ENCODE assay signal across 11 cellular contexts in genomic region chr17:7019406-7019805, GRCh38. TPM values are rescaled to one million over a fixed set of nuclear protein-coding genes. Genes with fewer than 3 reads are reported as not detected.
DNase-seq lines count a peak whose midpoint lies in the region; ATAC-seq, FAIRE-seq and TF ChIP-seq lines count a peak whose summit lies in the region.
"Had no signal": no experiment of that assay in that cellular context is flagged by ENCODE, and none has a peak within 500 bp of the region (broad histone marks: within the 10 kb centered on the region; RNA-seq: fewer than 3 reads in every experiment).

No MANE protein-coding gene starts in this region.

- peak overlapping the region; percentile 15; the same call in 1 of the 2 replicates for H3K18ac ChIP-seq in H1 (ENCODE audit: extremely low read depth, low read length)

- H2BK120ac ChIP-seq in H1 (replicated peaks; ENCODE audit: low read depth, low read length) = no peak overlapping the region

- H3K14ac ChIP-seq in H1 (ENCODE audit: insufficient read length) = no peak overlapping the region

- H3K9me3 ChIP-seq in H1 (ENCODE audit: insufficient read depth in 2 of 2, low read depth in 1 of 2, low read length in 1 of 2) (no peaks in the 10 kb centered on the region), muscle layer of duodenum (ENCODE audit: control insufficient read depth in 1 of 2, low read length in 2 of 2) (no peaks in the 10 kb centered on the region), upper lobe of left lung (no peaks in the 10 kb centered on the region)

- peak overlapping the region; percentile 35 for H3K27ac Mint-ChIP-seq in activated naive CD4-positive, alpha-beta T cell treated with anti-CD3 and anti-CD28 coated beads, Interleukin-2, amount 50 U/mL, for 24 hours
- no peak overlapping the region for H3K27ac Mint-ChIP-seq in activated naive CD4-positive, alpha-beta T cell treated with anti-CD3 and anti-CD28 coated beads, Interleukin-2, amount 10 ng/mL, durations not matched to agents 7 days and 5 days

- H3K23ac ChIP-seq in H1 (ENCODE audit: insufficient read length) = no peak overlapping the region

- no peak overlapping the region for H2BK20ac ChIP-seq in H1 (ENCODE audit: low read length)

- H3K27ac ChIP-seq in H1 (ENCODE audit: low read depth, low read length) (no peak overlapping the region), muscle layer of duodenum (ENCODE audit: low read length) (peak overlapping the region; percentile 90), upper lobe of left lung (peak overlapping the region; percentile 88 to 99 (median 95))

- H3K4ac ChIP-seq in H1 (replicated peaks; ENCODE audit: insufficient read length, low read depth, low read length) = no peak overlapping the region

- no peak overlapping the region for H2BK5ac ChIP-seq in H1 (ENCODE audit: low read depth, low read length)

- DNase-seq in activated naive CD4-positive, alpha-beta T cell treated with anti-CD3 and anti-CD28 coated beads, Interleukin-2, amount 10 ng/mL, durations not matched to agents 7 days and 5 days = no peak
- no peak for DNase-seq in H1 (ENCODE audit: low read depth in 1 of 2, low spot score in 2 of 2)
- DNase-seq in upper lobe of left lung = no peak
- no peak for DNase-seq in left lobe of liver (ENCODE audit: low spot score)
- DNase-seq: activated CD8-positive, alpha-beta memory T cell treated with anti-CD3 and anti-CD28 coated beads, Interleukin-2, amount 50 U/mL, for 4 hours; effector memory CD4-positive, alpha-beta T cell had no signal

- peak overlapping the region; percentile 94; the same call in 1 of the 2 replicates for H4K8ac ChIP-seq in H1 (ENCODE audit: extremely low read depth, insufficient read depth, low read length)

- H3K9me3 Mint-ChIP-seq in activated naive CD4-positive, alpha-beta T cell treated with anti-CD3 and anti-CD28 coated beads, Interleukin-2, amount 50 U/mL, for 24 hours = no peaks in the 10 kb centered on the region
- H3K9me3 Mint-ChIP-seq in activated naive CD4-positive, alpha-beta T cell treated with anti-CD3 and anti-CD28 coated beads, Interleukin-2, amount 10 ng/mL, durations not matched to agents 7 days and 5 days = no peaks in the 10 kb centered on the region

- H2BK15ac ChIP-seq in H1 (ENCODE audit: low read length) = no peak overlapping the region

- H3K27me3 ChIP-seq in H1 (replicated peaks in 1 of 4; ENCODE audit: control insufficient read depth in 3 of 4, extremely low read depth in 1 of 4, insufficient read depth in 3 of 4, low read length in 3 of 4) (peaks cover 0 to 16% (median 12%) of the 10 kb centered on the region in 4 experiments; a peak in 6 of 7 replicates), muscle layer of duodenum (ENCODE audit: low read depth, low read length) (no peaks in the 10 kb centered on the region), upper lobe of left lung (peaks cover 0 to 5% (median 0%) of the 10 kb centered on the region in 4 donors)

- H3K4me3 Mint-ChIP-seq in activated naive CD4-positive, alpha-beta T cell treated with anti-CD3 and anti-CD28 coated beads, Interleukin-2, amount 50 U/mL, for 24 hours = no peak overlapping the region
- H3K4me3 Mint-ChIP-seq in activated naive CD4-positive, alpha-beta T cell treated with anti-CD3 and anti-CD28 coated beads, Interleukin-2, amount 10 ng/mL, durations not matched to agents 7 days and 5 days = no peak overlapping the region

- CTCF ChIA-PET in activated naive CD4-positive, alpha-beta T cell treated with anti-CD3 and anti-CD28 coated beads, Interleukin-2, amount 10 ng/mL, durations not matched to agents 7 days and 5 days (lab: Charles Lee) = interaction anchor here (0.5 to 8.4 kb wide), 3 partner anchors 16 to 390 kb away, joined by 4 to 51 read pairs (median 28); no protein-coding TSS in a partner anchor
- CTCF ChIA-PET in H1 (lab: Charles Lee; ENCODE audit: partially characterized antibody) = interaction anchor here (1.0 to 1.6 kb wide), 3 partner anchors 27 to 219 kb away, joined by 3 to 5 read pairs (median 3); no protein-coding TSS in a partner anchor

- no peaks in the 10 kb centered on the region for H4K20me1 ChIP-seq in H1 (replicated peaks in 1 of 2; ENCODE audit: control insufficient read depth in 1 of 2, insufficient read depth in 2 of 2, low read length in 2 of 2)

- TF ChIP-seq EP300 in H1 (IDR thresholded peaks at IDR 0.05; ENCODE audit: borderline replicate concordance in 1 of 2, low read depth in 2 of 2, low read length in 2 of 2) (no peak), upper lobe of left lung (IDR thresholded peaks at IDR 0.05) (no peak)

- H3K36me3 ChIP-seq in H1 (ENCODE audit: control insufficient read depth in 2 of 4, insufficient read depth in 4 of 4, low read length in 3 of 4) (peaks cover 0 to 4% (median 2%) of the 10 kb centered on the region in 4 experiments; a peak in 3 of 8 replicates), muscle layer of duodenum (ENCODE audit: control insufficient read depth in 1 of 2, insufficient read depth in 2 of 2, low read length in 2 of 2) (peaks cover 0 to 3% of the 10 kb centered on the region in 2 donors), upper lobe of left lung (peaks cover 0 to 16% (median 0%) of the 10 kb centered on the region in 4 donors)

- TF ChIP-seq CTCF in H1 (IDR thresholded peaks at IDR 0.05; ENCODE audit: control extremely low read depth in 1 of 3, insufficient read depth in 1 of 3, low read depth in 1 of 3, low read length in 3 of 3) = no peak
- no peak for TF ChIP-seq CTCF in upper lobe of left lung (IDR thresholded peaks at IDR 0.05)

- H3K56ac ChIP-seq in H1 (replicated peaks; ENCODE audit: insufficient read length, low read depth, low read length) = no peak overlapping the region

- peak overlapping the region in 1 of 4 experiments; percentile 53; a peak in 2 of 7 replicates for H3K9ac ChIP-seq in H1 (replicated peaks in 1 of 4; ENCODE audit: extremely low read depth in 1 of 4, low read depth in 3 of 4, low read length in 3 of 4)

- peak overlapping the region; percentile 67 to 73; a peak in 2 of 4 replicates for H3K4me2 ChIP-seq in H1 (ENCODE audit: insufficient read depth in 1 of 2, low read depth in 2 of 2, low read length in 2 of 2)

- H3K27me3 Mint-ChIP-seq in activated naive CD4-positive, alpha-beta T cell treated with anti-CD3 and anti-CD28 coated beads, Interleukin-2, amount 50 U/mL, for 24 hours = no peaks in the 10 kb centered on the region
- H3K27me3 Mint-ChIP-seq in activated naive CD4-positive, alpha-beta T cell treated with anti-CD3 and anti-CD28 coated beads, Interleukin-2, amount 10 ng/mL, durations not matched to agents 7 days and 5 days = peaks cover 49% of the 10 kb centered on the region

- H2BK12ac ChIP-seq in H1 (ENCODE audit: low read depth, low read length) = no peak overlapping the region

- 0 out of 2 replicates have a peak overlapping the region, but pooled peaks have one; percentile 63 for H2AFZ ChIP-seq in H1 (ENCODE audit: low read length)

- TF ChIP-seq RAD21 in H1 (IDR thresholded peaks at IDR 0.05 in 1 of 2, conservative IDR thresholded peaks at IDR 0.05 in 1 of 2; ENCODE audit: low read depth in 2 of 2, low read length in 2 of 2) = no peak

- H3K4me3 ChIP-seq in H1 (ENCODE audit: extremely low read depth in 1 of 4, insufficient read depth in 2 of 4, low read depth in 3 of 4, low read length in 4 of 4) = peak overlapping the region in 1 of 4 experiments; percentile 54; a peak in 2 of 8 replicates
- H3K4me3 ChIP-seq in muscle layer of duodenum (ENCODE audit: low read depth in 1 of 2, low read length in 2 of 2) = peak overlapping the region; percentile 79 to 81
- H3K4me3 ChIP-seq in upper lobe of left lung = peak overlapping the region; percentile 33 to 53 (median 44)

- WGBS in H1 (ENCODE audit: extremely low coverage in 1 of 2, insufficient coverage in 1 of 2, insufficient read length in 1 of 2, insufficient replicate concordance in 2 of 2, low coverage in 1 of 2, low lambda C conversion rate in 2 of 2, missing lambda C conversion rate in 1 of 2), 2 experiments = 54% methylated on average over 7 of the region's 11 CpGs; no CpG with 5 or more reads in 1 of the 2 experiments
- WGBS in upper lobe of left lung, 2 donors = 45 to 57% methylated on average over 10 to 11 of the region's 11 CpGs

- H3K36me3 Mint-ChIP-seq in activated naive CD4-positive, alpha-beta T cell treated with anti-CD3 and anti-CD28 coated beads, Interleukin-2, amount 50 U/mL, for 24 hours = no peaks in the 10 kb centered on the region
- H3K36me3 Mint-ChIP-seq in activated naive CD4-positive, alpha-beta T cell treated with anti-CD3 and anti-CD28 coated beads, Interleukin-2, amount 10 ng/mL, durations not matched to agents 7 days and 5 days = peaks cover 23% of the 10 kb centered on the region

- no peak for FAIRE-seq in H1 (lab: Jason Lieb, UNC)

- POLR2A ChIA-PET in H1 (lab: Charles Lee; ENCODE audit: partially characterized antibody) = interaction anchor here (0.9 to 1.9 kb wide), 2 partner anchors 13 to 159 kb away, joined by 3 to 4 read pairs; partner anchors contain the start of gene ASGR1

- no peak overlapping the region for H2AK5ac ChIP-seq in H1 (ENCODE audit: low read depth, low read length)

- H3K4me1 ChIP-seq in H1 (replicated peaks in 1 of 4; ENCODE audit: control insufficient read depth in 3 of 4, insufficient read depth in 4 of 4, low read length in 3 of 4) = peaks cover 0 to 22% (median 10%) of the 10 kb centered on the region in 4 experiments; a peak in 6 of 7 replicates
- H3K4me1 ChIP-seq in muscle layer of duodenum (ENCODE audit: control insufficient read depth in 1 of 2, insufficient read depth in 2 of 2, low read length in 2 of 2) = peaks cover 17 to 52% of the 10 kb centered on the region in 2 donors
- peaks cover 57 to 87% (median 69%) of the 10 kb centered on the region in 4 donors for H3K4me1 ChIP-seq in upper lobe of left lung

- no peak for ATAC-seq in upper lobe of left lung (ENCODE audit: low FRiP score in 2 of 2)
- no peak for ATAC-seq in left lobe of liver
- ATAC-seq in HG03159 (IDR thresholded peaks at IDR 0.05; ENCODE audit: unreplicated experiment) = no peak
- no peak for ATAC-seq in HG02763 (IDR thresholded peaks at IDR 0.05; ENCODE audit: unreplicated experiment)

- no peak overlapping the region for H4K5ac ChIP-seq in H1 (ENCODE audit: insufficient read length, low read depth, low read length)

- peaks cover 60% of the 10 kb centered on the region for H3K4me1 Mint-ChIP-seq in activated naive CD4-positive, alpha-beta T cell treated with anti-CD3 and anti-CD28 coated beads, Interleukin-2, amount 50 U/mL, for 24 hours
- H3K4me1 Mint-ChIP-seq in activated naive CD4-positive, alpha-beta T cell treated with anti-CD3 and anti-CD28 coated beads, Interleukin-2, amount 10 ng/mL, durations not matched to agents 7 days and 5 days = peaks cover 84% of the 10 kb centered on the region

- no peaks in the 10 kb centered on the region for H3K79me2 ChIP-seq in H1 (ENCODE audit: control insufficient read depth in 1 of 2, insufficient read depth in 2 of 2, low read length in 2 of 2)

- peaks cover 15% of the 10 kb centered on the region for H3K23me2 ChIP-seq in H1 (ENCODE audit: low read depth, low read length)

- no peak overlapping the region for H4K91ac ChIP-seq in H1 (replicated peaks; ENCODE audit: insufficient read length, low read length)

- no peak for TF ChIP-seq POLR2A in H1 (IDR thresholded peaks at IDR 0.05; ENCODE audit: control extremely low read depth in 1 of 2, low read depth in 2 of 2, low read length in 2 of 2)
- TF ChIP-seq POLR2A in upper lobe of left lung (IDR thresholded peaks at IDR 0.05) = no peak

- no peaks in the 10 kb centered on the region for H3K79me1 ChIP-seq in H1 (ENCODE audit: low read depth, low read length)

RNA-seq across cellular contexts. Expression of gene BCL6B, which starts 3.4 kb away (rescaled TPM):
- total RNA-seq in H1 (2021; fragmentation: NEBNext Ultra II Directional; extraction: Animal tissue kit (Norgen Biotek cat#: 25700)) = 7.4 and 8.7 TPM in 2 replicates
- polyA plus RNA-seq in H1 (2011; rRNA removed) = 6.6 and 7.0 TPM in 2 replicates
- polyA plus RNA-seq in H1 (2011; cell fraction: cytosol; rRNA removed) = 3.5 TPM
- polyA plus RNA-seq in H1 (2011; cell fraction: nucleus; rRNA removed) = 10.1 TPM
- polyA plus RNA-seq in H1 (2012, experiment 1 of 2) = 8.1 to 10.9 TPM (median 8.9 TPM) in 4 replicates
- 8.4 TPM for polyA plus RNA-seq in H1 (2012, experiment 2 of 2)
- polyA plus RNA-seq in H1 (2013, experiment 1 of 2) = 5.3 TPM
- polyA plus RNA-seq in H1 (2013, experiment 2 of 2) = 4.8 TPM
- polyA minus RNA-seq in H1 (2011; rRNA and poly(A)+ RNA removed) = 3.6 and 6.1 TPM in 2 replicates
- 4.3 TPM for polyA minus RNA-seq in H1 (2011; cell fraction: cytosol; rRNA and poly(A)+ RNA removed)
- 8.0 TPM for polyA minus RNA-seq in H1 (2011; cell fraction: nucleus; rRNA and poly(A)+ RNA removed)
- 10 to 100 TPM in 3 of 6 donors, 1 to 10 TPM in 3; 2.1 to 83.1 (median 9.4) TPM for total RNA-seq in upper lobe of left lung
- total RNA-seq in left lobe of liver = 1.7 TPM
- polyA plus RNA-seq: neural cell had no signal

RNA-seq across cellular contexts. Expression of gene RNASEK, which starts 7.0 kb away (rescaled TPM):
- 149 and 159 TPM in 2 replicates for total RNA-seq in H1 (2021; fragmentation: NEBNext Ultra II Directional; extraction: Animal tissue kit (Norgen Biotek cat#: 25700))
- 133 and 147 TPM in 2 replicates for polyA plus RNA-seq in H1 (2011; rRNA removed)
- 102 TPM for polyA plus RNA-seq in H1 (2011; cell fraction: cytosol; rRNA removed)
- polyA plus RNA-seq in H1 (2011; cell fraction: nucleus; rRNA removed) = 164 TPM
- polyA plus RNA-seq in H1 (2012, experiment 1 of 2) = 283 to 334 TPM (median 310 TPM) in 4 replicates
- 974 TPM for polyA plus RNA-seq in H1 (2012, experiment 2 of 2)
- polyA plus RNA-seq in H1 (2013, experiment 1 of 2) = 394 TPM
- 462 TPM for polyA plus RNA-seq in H1 (2013, experiment 2 of 2)
- polyA minus RNA-seq in H1 (2011; rRNA and poly(A)+ RNA removed) = 33.1 and 47.8 TPM in 2 replicates
- polyA minus RNA-seq in H1 (2011; cell fraction: cytosol; rRNA and poly(A)+ RNA removed) = 88.6 TPM
- polyA minus RNA-seq in H1 (2011; cell fraction: nucleus; rRNA and poly(A)+ RNA removed) = 38.3 TPM
- 100 to 1,000 TPM in 5 of 6 donors, 10 to 100 TPM in 1; 85.9 to 304 (median 175) TPM for total RNA-seq in upper lobe of left lung
- total RNA-seq in left lobe of liver = 83.9 TPM

RNA-seq across cellular contexts. Expression of gene SLC16A13, which starts 16.4 kb away (rescaled TPM):
- 4.7 and 5.8 TPM in 2 replicates for total RNA-seq in H1 (2021; fragmentation: NEBNext Ultra II Directional; extraction: Animal tissue kit (Norgen Biotek cat#: 25700))
- polyA plus RNA-seq in H1 (2011; rRNA removed) = 5.4 and 7.7 TPM in 2 replicates
- polyA plus RNA-seq in H1 (2011; cell fraction: cytosol; rRNA removed) = 2.0 TPM
- 5.5 TPM for polyA plus RNA-seq in H1 (2011; cell fraction: nucleus; rRNA removed)
- 3.7 to 6.5 TPM (median 5.0 TPM) in 4 replicates for polyA plus RNA-seq in H1 (2012, experiment 1 of 2)
- 5.2 TPM for polyA plus RNA-seq in H1 (2012, experiment 2 of 2)
- 6.3 TPM for polyA plus RNA-seq in H1 (2013, experiment 1 of 2)
- polyA plus RNA-seq in H1 (2013, experiment 2 of 2) = 7.1 TPM
- 5.3 and 6.2 TPM in 2 replicates for polyA minus RNA-seq in H1 (2011; rRNA and poly(A)+ RNA removed)
- 2.1 TPM for polyA minus RNA-seq in H1 (2011; cell fraction: cytosol; rRNA and poly(A)+ RNA removed)
- polyA minus RNA-seq in H1 (2011; cell fraction: nucleus; rRNA and poly(A)+ RNA removed) = 8.0 TPM
- total RNA-seq in upper lobe of left lung (10 to 100 TPM in 4 of 6 donors, 1 to 10 TPM in 2; 2.3 to 26.2 (median 10.7) TPM), left lobe of liver (39.9 TPM)
- polyA plus RNA-seq: neural cell had no signal

RNA-seq across cellular contexts. Expression of gene ALOX12, which starts 23.6 kb away (rescaled TPM):
- total RNA-seq in H1 (2021; fragmentation: NEBNext Ultra II Directional; extraction: Animal tissue kit (Norgen Biotek cat#: 25700)) = 1.4 and 2.0 TPM in 2 replicates
- 1.3 and 1.4 TPM in 2 replicates for polyA plus RNA-seq in H1 (2011; rRNA removed)
- 1.4 TPM for polyA plus RNA-seq in H1 (2011; cell fraction: cytosol; rRNA removed)
- 1.8 TPM for polyA plus RNA-seq in H1 (2011; cell fraction: nucleus; rRNA removed)
- polyA plus RNA-seq in H1 (2012, experiment 1 of 2) = 0.84 to 2.8 TPM (median 1.9 TPM) in 4 replicates
- polyA plus RNA-seq in H1 (2012, experiment 2 of 2) = 1.8 TPM
- 0.30 TPM for polyA plus RNA-seq in H1 (2013, experiment 1 of 2)
- 0.37 TPM for polyA plus RNA-seq in H1 (2013, experiment 2 of 2)
- polyA minus RNA-seq in H1 (2011; rRNA and poly(A)+ RNA removed) = 0.50 and 0.88 TPM in 2 replicates
- polyA minus RNA-seq in H1 (2011; cell fraction: cytosol; rRNA and poly(A)+ RNA removed) = 0.81 TPM
- 0.30 TPM for polyA minus RNA-seq in H1 (2011; cell fraction: nucleus; rRNA and poly(A)+ RNA removed)
- total RNA-seq in upper lobe of left lung (1 to 10 TPM in 2 of 6 donors, under 1 TPM in 4; 0.26 to 3.1 (median 0.46) TPM), left lobe of liver (not detected)
- polyA plus RNA-seq: neural cell had no signal

RNA-seq across cellular contexts. Expression of gene SLC16A11, which starts 24.5 kb away (rescaled TPM):
- total RNA-seq in H1 (2021; fragmentation: NEBNext Ultra II Directional; extraction: Animal tissue kit (Norgen Biotek cat#: 25700)) = 0.35 and 0.67 TPM in 2 replicates
- polyA plus RNA-seq in H1 (2011; rRNA removed) = 0.39 and 0.85 TPM in 2 replicates
- polyA plus RNA-seq in H1 (2011; cell fraction: cytosol; rRNA removed) = 0.47 TPM
- 2.1 TPM for polyA plus RNA-seq in H1 (2011; cell fraction: nucleus; rRNA removed)
- 0.19 to 0.96 TPM (median 0.62 TPM) in 4 replicates for polyA plus RNA-seq in H1 (2012, experiment 1 of 2)
- 0.34 TPM for polyA plus RNA-seq in H1 (2012, experiment 2 of 2)
- 0.65 TPM for polyA plus RNA-seq in H1 (2013, experiment 1 of 2)
- 0.57 TPM for polyA plus RNA-seq in H1 (2013, experiment 2 of 2)
- polyA minus RNA-seq in H1 (2011; rRNA and poly(A)+ RNA removed) = 0.10 TPM in 1 of 2 replicates, not detected in the other
- polyA minus RNA-seq in H1 (2011; cell fraction: cytosol; rRNA and poly(A)+ RNA removed) = not detected
- 0.90 TPM for polyA minus RNA-seq in H1 (2011; cell fraction: nucleus; rRNA and poly(A)+ RNA removed)
- 10 to 100 TPM in 2 of 6 donors, 1 to 10 TPM in 4; 2.7 to 35.0 (median 6.1) TPM for total RNA-seq in upper lobe of left lung
- 2.5 TPM for total RNA-seq in left lobe of liver
- polyA plus RNA-seq: neural cell had no signal
